8 cellular contexts compared by ENCODE assay signal in genomic region chr6:26054937-26055669, GRCh38. TPM values are rescaled to one million over a fixed set of nuclear protein-coding genes. Genes with fewer than 3 reads are reported as not detected.
DNase-seq lines count a peak whose midpoint lies in the region; ATAC-seq and TF ChIP-seq lines count a peak whose summit lies in the region.

No MANE protein-coding gene starts in this region.

- peak; percentile 19 for TF ChIP-seq CTCF in parathyroid adenoma (IDR thresholded peaks at IDR 0.05)
- no peak for TF ChIP-seq CTCF in upper lobe of right lung (IDR thresholded peaks at IDR 0.05)

- intact Hi-C loops in Right ventricle myocardium superior (cut with DNase I) (no loop called here), upper lobe of right lung (cut with DNase I) (no loop called here)

- H3K36me3 ChIP-seq in parathyroid adenoma (ENCODE audit: control insufficient read depth, insufficient read depth, low read length): no peaks in the 10 kb centered on the region
- H3K36me3 ChIP-seq in upper lobe of right lung: no peaks in the 10 kb centered on the region

- H3K4me1 ChIP-seq in parathyroid adenoma: peaks cover 6% of the 10 kb centered on the region
- no peaks in the 10 kb centered on the region for H3K4me1 ChIP-seq in upper lobe of right lung

- peak overlapping the region; percentile 92 for H3K4me2 ChIP-seq in parathyroid adenoma (ENCODE audit: low read length)

- peak overlapping the region; percentile 98 for H3K4me3 ChIP-seq in GM08714 (ENCODE audit: low read length)
- peak overlapping the region; percentile 95 for H3K4me3 ChIP-seq in parathyroid adenoma (ENCODE audit: low read depth, low read length)
- peak overlapping the region; percentile 76 for H3K4me3 ChIP-seq in upper lobe of right lung

- H3K9ac ChIP-seq in parathyroid adenoma: peak overlapping the region; percentile 85

- H3K79me2 ChIP-seq in parathyroid adenoma: no peaks in the 10 kb centered on the region

- DNase-seq in NCI-H1048 (lab: John Stamatoyannopoulos, UW) (peak; percentile 83), SKM-1 (lab: John Stamatoyannopoulos, UW; ENCODE audit: unreplicated experiment) (peak; percentile 83), Right ventricle myocardium superior (peak; percentile 85), upper lobe of right lung (peak; percentile 84)
- peak; percentile 51 for DNase-seq in activated naive CD8-positive, alpha-beta T cell treated with anti-CD3 and anti-CD28 coated beads, Interleukin-2, amount 50 U/mL, for 16 hours (ENCODE audit: low read depth, low spot score)

- no peaks in the 10 kb centered on the region for H3K27me3 ChIP-seq in parathyroid adenoma (ENCODE audit: control insufficient read depth, insufficient read depth, low read length)
- H3K27me3 ChIP-seq in upper lobe of right lung: no peaks in the 10 kb centered on the region

- peak; percentile 53 for ATAC-seq in HG02571 (IDR thresholded peaks at IDR 0.05; ENCODE audit: unreplicated experiment)
- ATAC-seq in Right ventricle myocardium superior (ENCODE audit: poor library complexity): peak; percentile 89
- peak; percentile 83 for ATAC-seq in upper lobe of right lung

- H3K9me3 ChIP-seq in parathyroid adenoma (ENCODE audit: control insufficient read depth, low read length) (no peaks in the 10 kb centered on the region), upper lobe of right lung (no peaks in the 10 kb centered on the region)

- peak overlapping the region; percentile 88 for H2AFZ ChIP-seq in parathyroid adenoma

- H3K27ac ChIP-seq in parathyroid adenoma (peak overlapping the region; percentile 90), upper lobe of right lung (peak overlapping the region; percentile 97)

RNA-seq across cellular contexts. Expression of gene HFE, which starts 32.1 kb away (rescaled TPM):
- total RNA-seq in Right ventricle myocardium superior (5.2 TPM), upper lobe of right lung (9.2 TPM)

Comparison
In these comparisons a context has a peak if more than half of its experiments do, and no peak if none do; other contexts are left out.
1. Peak in every context shown above with its lines: DNase-seq, ATAC-seq, H3K4me3 ChIP-seq and H3K27ac ChIP-seq.